Comparison of ENCODE assay signal across 10 cellular contexts in the genomic region with DNA sequence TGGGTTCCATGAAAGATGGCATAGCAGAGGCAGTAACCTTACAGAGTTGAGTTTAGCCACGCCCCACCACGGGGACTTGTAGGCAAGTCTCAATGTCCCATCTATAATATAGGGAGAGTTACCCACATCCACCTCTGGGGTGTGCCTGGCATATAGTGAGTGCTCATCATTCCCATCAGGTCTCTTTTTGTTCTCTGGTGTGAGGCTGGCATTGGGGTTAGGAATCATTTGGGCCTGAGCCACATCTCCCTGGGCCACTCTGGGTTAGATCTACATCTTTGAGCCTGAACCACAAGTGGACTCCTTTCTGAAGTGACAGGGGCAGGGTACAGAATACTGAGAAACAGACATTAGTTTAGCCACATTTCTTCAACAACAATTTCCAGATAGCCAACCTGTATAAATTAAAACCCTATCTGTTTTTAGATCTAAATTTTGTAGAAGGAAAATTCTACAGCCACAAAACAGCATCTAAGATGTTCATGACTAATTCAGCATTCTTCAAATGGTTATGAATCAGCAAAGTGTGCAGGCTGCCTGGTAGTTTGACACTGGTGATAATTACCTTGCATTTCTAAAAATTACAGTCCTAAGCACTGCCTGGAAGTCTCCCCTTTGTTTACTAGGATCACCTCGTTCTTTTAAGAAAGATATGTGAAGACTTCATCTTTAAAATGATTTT. TPM values are rescaled to one million over a fixed set of nuclear protein-coding genes. Genes with fewer than 3 reads are reported as not detected.
DNase-seq lines count a peak whose midpoint lies in the region; ATAC-seq and TF ChIP-seq lines count a peak whose summit lies in the region.
"Had no signal": no experiment of that assay in that cellular context is flagged by ENCODE, and none has a peak within 500 bp of the region (broad histone marks: within the 10 kb centered on the region; RNA-seq: fewer than 3 reads in every experiment).

No MANE protein-coding gene starts in this region.

- no peaks in the 10 kb centered on the region for H3K27me3 Mint-ChIP-seq in CD4-positive, alpha-beta memory T cell
- H3K27me3 Mint-ChIP-seq in WTC11 (ENCODE audit: low read depth), result no peaks in the 10 kb centered on the region
- peaks cover 5% of the 10 kb centered on the region for H3K27me3 Mint-ChIP-seq in glutamatergic neuron (ENCODE audit: unreplicated experiment)
- H3K27me3 Mint-ChIP-seq: stimulated activated naive B cell treated with anti-CD40 and anti-IgM and Interleukin-4, amounts not matched to agents 10 μg/mL and 1 μg/mL and 100 μg/mL, for 72 hours had no signal

- POLR2A ChIA-PET in CD4-positive, alpha-beta memory T cell (lab: Charles Lee; ENCODE audit: partially characterized antibody), result interaction anchor here (0.9 kb wide), 1 partner anchor 8 kb away, joined by 4 read pairs; no protein-coding TSS in a partner anchor
- POLR2A ChIA-PET in WTC11 (lab: Charles Lee), result no interaction called here
- POLR2A ChIA-PET in HEK293T (lab: Yijun Ruan, JAX), result interaction anchor here (1.0 kb wide), 1 partner anchor 16 kb away, joined by 3 read pairs; no protein-coding TSS in a partner anchor

- intact Hi-C loops in CD4-positive, alpha-beta memory T cell (cut with micrococcal nuclease), result no loop called here
- intact Hi-C loops in body of pancreas (cut with DNase I), result no loop called here

- H3K36me3 Mint-ChIP-seq in CD4-positive, alpha-beta memory T cell, result peaks cover 2 to 8% of the 10 kb centered on the region in 2 donors
- H3K36me3 Mint-ChIP-seq in WTC11, result no peaks in the 10 kb centered on the region
- no peaks in the 10 kb centered on the region for H3K36me3 Mint-ChIP-seq in glutamatergic neuron (ENCODE audit: unreplicated experiment)

- H3K4me1 ChIP-seq in CD4-positive, alpha-beta memory T cell (ENCODE audit: insufficient read depth, low read length), result peaks cover 43% of the 10 kb centered on the region
- H3K4me1 ChIP-seq in HAP-1, result peaks cover 19% of the 10 kb centered on the region
- H3K4me1 ChIP-seq in body of pancreas, result no peaks in the 10 kb centered on the region

- H3K4me1 Mint-ChIP-seq in CD4-positive, alpha-beta memory T cell, result peaks cover 29 to 69% (median 45%) of the 10 kb centered on the region in 4 donors
- H3K4me1 Mint-ChIP-seq in WTC11, result no peaks in the 10 kb centered on the region
- H3K4me1 Mint-ChIP-seq in glutamatergic neuron (ENCODE audit: low read depth, unreplicated experiment), result peaks cover 41% of the 10 kb centered on the region

- no peak overlapping the region for H3K27ac ChIP-seq in CD4-positive, alpha-beta memory T cell (ENCODE audit: low read depth, low read length)
- H3K27ac ChIP-seq in body of pancreas, result no peak overlapping the region

- no peak overlapping the region for H3K4me3 ChIP-seq in CD4-positive, alpha-beta memory T cell (ENCODE audit: low read length in 2 of 2)
- no peak overlapping the region for H3K4me3 ChIP-seq in HAP-1
- no peak overlapping the region for H3K4me3 ChIP-seq in body of pancreas

- H3K9me3 Mint-ChIP-seq in CD4-positive, alpha-beta memory T cell, result no peaks in the 10 kb centered on the region
- H3K9me3 Mint-ChIP-seq in WTC11 (no peaks in the 10 kb centered on the region), glutamatergic neuron (ENCODE audit: unreplicated experiment) (peaks cover 5% of the 10 kb centered on the region)
- H3K9me3 Mint-ChIP-seq: stimulated activated naive B cell treated with anti-CD40 and anti-IgM and Interleukin-4, amounts not matched to agents 10 μg/mL and 1 μg/mL and 100 μg/mL, for 72 hours had no signal

- H3K9me3 ChIP-seq in CD4-positive, alpha-beta memory T cell (ENCODE audit: control insufficient read depth in 1 of 2, low read length in 2 of 2), result no peaks in the 10 kb centered on the region
- no peaks in the 10 kb centered on the region for H3K9me3 ChIP-seq in HAP-1
- no peaks in the 10 kb centered on the region for H3K9me3 ChIP-seq in body of pancreas

- peak overlapping the region in 5 of 8 donors; percentile 39 to 63 (median 52) for H3K4me3 Mint-ChIP-seq in CD4-positive, alpha-beta memory T cell
- H3K4me3 Mint-ChIP-seq in WTC11, result no peak overlapping the region
- H3K4me3 Mint-ChIP-seq in glutamatergic neuron (ENCODE audit: unreplicated experiment), result peak overlapping the region; percentile 64
- H3K4me3 Mint-ChIP-seq: stimulated activated naive B cell treated with anti-CD40 and anti-IgM and Interleukin-4, amounts not matched to agents 10 μg/mL and 1 μg/mL and 100 μg/mL, for 72 hours had no signal

- H3K36me3 ChIP-seq in CD4-positive, alpha-beta memory T cell (ENCODE audit: insufficient read depth, low read length), result no peaks in the 10 kb centered on the region
- no peaks in the 10 kb centered on the region for H3K36me3 ChIP-seq in HAP-1 (replicated peaks)
- no peaks in the 10 kb centered on the region for H3K36me3 ChIP-seq in body of pancreas (replicated peaks in 1 of 2; ENCODE audit: insufficient read depth in 1 of 2, low read depth in 2 of 2)

- in situ Hi-C loops in HAP-1 (cut with MboI; ENCODE audit: low sequenced_read_pairs), result no loop called here

- peak in 1 of 5 donors; percentile 29 for DNase-seq in CD4-positive, alpha-beta memory T cell
- DNase-seq in HAP-1 (ENCODE audit: low spot score in 2 of 2) (peak; percentile 49 to 61), WTC11 (ENCODE audit: low spot score) (no peak), glutamatergic neuron (no peak), body of pancreas (no peak), medulla oblongata (ENCODE audit: extremely low spot score) (no peak), iPS-NIHi7 (ENCODE audit: extremely low spot score) (no peak), HEK293T (ENCODE audit: extremely low spot score) (no peak)
- DNase-seq: effector CD4-positive, alpha-beta T cell; stimulated activated naive B cell treated with anti-CD40 and anti-IgM and Interleukin-4, amounts not matched to agents 10 μg/mL and 1 μg/mL and 100 μg/mL, for 72 hours had no signal

- peak overlapping the region in 6 of 7 donors; percentile 33 to 81 (median 68) for H3K27ac Mint-ChIP-seq in CD4-positive, alpha-beta memory T cell
- H3K27ac Mint-ChIP-seq in WTC11 (no peak overlapping the region), glutamatergic neuron (ENCODE audit: unreplicated experiment) (peak overlapping the region; percentile 88)
- H3K27ac Mint-ChIP-seq: stimulated activated naive B cell treated with anti-CD40 and anti-IgM and Interleukin-4, amounts not matched to agents 10 μg/mL and 1 μg/mL and 100 μg/mL, for 72 hours had no signal

- TF ChIP-seq POLR2A in body of pancreas (IDR thresholded peaks at IDR 0.05), result no peak

- CTCF ChIA-PET in CD4-positive, alpha-beta memory T cell (lab: Charles Lee; ENCODE audit: partially characterized antibody), result interaction anchor here (0.6 to 3.1 kb wide), 3 partner anchors 12 to 43 kb away, joined by 3 to 10 read pairs (median 3); no protein-coding TSS in a partner anchor
- CTCF ChIA-PET in WTC11 (lab: Charles Lee), result no interaction called here
- CTCF ChIA-PET in HEK293T (lab: Yijun Ruan, JAX), result no interaction called here

- no peaks in the 10 kb centered on the region for H3K27me3 ChIP-seq in CD4-positive, alpha-beta memory T cell (ENCODE audit: insufficient read depth, low read length)
- no peaks in the 10 kb centered on the region for H3K27me3 ChIP-seq in HAP-1 (ENCODE audit: low read depth)
- no peaks in the 10 kb centered on the region for H3K27me3 ChIP-seq in body of pancreas

- TF ChIP-seq CTCF in WTC11 (IDR thresholded peaks at IDR 0.05), result no peak
- no peak for TF ChIP-seq CTCF in glutamatergic neuron (IDR thresholded peaks at IDR 0.05; ENCODE audit: partially characterized antibody, unreplicated experiment)
- no peak for TF ChIP-seq CTCF in body of pancreas (IDR thresholded peaks at IDR 0.05)

- ATAC-seq in WTC11, result peak; percentile 83
- no peak for ATAC-seq in body of pancreas

- WGBS in body of pancreas, 2 donors, result 61 to 71% methylated on average over 3 of the region's 3 CpGs

TF ChIP-seq in WTC11, 78 proteins besides CTCF, POLR2A, EP300 and RAD21 (continues in another document):
- TF ChIP-seq TEAD1 (CRISPR knock-in tag; IDR thresholded peaks at IDR 0.05) (no peak), OVOL2 (CRISPR knock-in tag; IDR thresholded peaks at IDR 0.05; ENCODE audit: borderline replicate concordance) (no peak), EMX1 (CRISPR knock-in tag; IDR thresholded peaks at IDR 0.05) (no peak), ZNF121 (CRISPR knock-in tag; IDR thresholded peaks at IDR 0.05) (no peak), NFATC4 (CRISPR knock-in tag; IDR thresholded peaks at IDR 0.05) (no peak)

TF ChIP-seq in HEK293T, 16 proteins besides CTCF, POLR2A, EP300 and RAD21:
- TF ChIP-seq ELF4 (IDR thresholded peaks at IDR 0.05) (no peak), SUZ12 (IDR thresholded peaks at IDR 0.05) (no peak), FOXK2 (IDR thresholded peaks at IDR 0.05) (no peak), FOXA1 (IDR thresholded peaks at IDR 0.05) (no peak), CTBP1 (IDR thresholded peaks at IDR 0.05; ENCODE audit: borderline replicate concordance) (no peak), ZNF384 (IDR thresholded peaks at IDR 0.05) (no peak), L3MBTL2 (conservative IDR thresholded peaks at IDR 0.05) (no peak), FOXM1 (IDR thresholded peaks at IDR 0.05; ENCODE audit: borderline replicate concordance) (no peak), NFRKB (IDR thresholded peaks at IDR 0.05) (no peak), BHLHE40 (IDR thresholded peaks at IDR 0.05; ENCODE audit: borderline replicate concordance) (no peak), SP1 (IDR thresholded peaks at IDR 0.05) (no peak)
- TF ChIP-seq, protein P1, sequence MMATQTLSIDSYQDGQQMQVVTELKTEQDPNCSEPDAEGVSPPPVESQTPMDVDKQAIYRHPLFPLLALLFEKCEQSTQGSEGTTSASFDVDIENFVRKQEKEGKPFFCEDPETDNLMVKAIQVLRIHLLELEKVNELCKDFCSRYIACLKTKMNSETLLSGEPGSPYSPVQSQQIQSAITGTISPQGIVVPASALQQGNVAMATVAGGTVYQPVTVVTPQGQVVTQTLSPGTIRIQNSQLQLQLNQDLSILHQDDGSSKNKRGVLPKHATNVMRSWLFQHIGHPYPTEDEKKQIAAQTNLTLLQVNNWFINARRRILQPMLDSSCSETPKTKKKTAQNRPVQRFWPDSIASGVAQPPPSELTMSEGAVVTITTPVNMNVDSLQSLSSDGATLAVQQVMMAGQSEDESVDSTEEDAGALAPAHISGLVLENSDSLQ (IDR thresholded peaks at IDR 0.05), result no peak
TF ChIP-seq in HEK293T: peak in this region for 0.

RNA-seq across cellular contexts. Expression of a gene that starts 20.1 kb away (rescaled TPM):
- total RNA-seq in CD4-positive, alpha-beta memory T cell, result 10 to 100 TPM; 23.0 to 25.8 TPM
- polyA plus RNA-seq in CD4-positive, alpha-beta memory T cell, result 10 to 100 TPM; 15.4 to 17.2 TPM
- total RNA-seq in WTC11 (2021), result 11.0 to 12.5 TPM (median 11.7 TPM) in 3 replicates
- 123 TPM for total RNA-seq in glutamatergic neuron (ENCODE audit: unreplicated experiment)
- 1 to 10 TPM; 3.6 to 6.0 TPM for total RNA-seq in body of pancreas

Comparison
In these comparisons a context has a peak if more than half of its experiments do, and no peak if none do; other contexts are left out.
1. DNase-seq: peak in HAP-1 (2 of 2); none in WTC11 (single experiment), glutamatergic neuron (single experiment), body of pancreas (0 of 4), medulla oblongata (single experiment), iPS-NIHi7 (single experiment) and HEK293T (single experiment).